12 cellular contexts compared by ENCODE assay signal in genomic region chr15:90860942-90861675, GRCh38. TPM values are rescaled to one million over a fixed set of nuclear protein-coding genes. Genes with fewer than 3 reads are reported as not detected.
DNase-seq lines count a peak whose midpoint lies in the region; ATAC-seq and TF ChIP-seq lines count a peak whose summit lies in the region.
"Had no signal": no experiment of that assay in that cellular context is flagged by ENCODE, and none has a peak within 500 bp of the region (broad histone marks: within the 10 kb centered on the region; RNA-seq: fewer than 3 reads in every experiment).

No MANE protein-coding gene starts in this region.

- ATAC-seq in HG02973 (IDR thresholded peaks at IDR 0.05; ENCODE audit: unreplicated experiment): no peak

- no peaks in the 10 kb centered on the region for H4K20me1 ChIP-seq in PC-9 (ENCODE audit: insufficient read depth)

- H3K27me3 ChIP-seq in PC-9 (ENCODE audit: insufficient read depth, low read depth): no peaks in the 10 kb centered on the region
- H3K27me3 ChIP-seq: vagina had no signal

- no TSS peak for BruUV-seq in PC-9 (replicated peaks; lab: Mats Ljungman, UMichigan)

- no peak for TF ChIP-seq CTCF in PC-9 (conservative IDR thresholded peaks at IDR 0.05)

- peaks cover 48% of the 10 kb centered on the region for H3F3A ChIP-seq in PC-9 (ENCODE audit: insufficient read depth, low read depth)

- peak; percentile 95 for DNase-seq in DMS53 (lab: John Stamatoyannopoulos, UW)
- peak; percentile 69 to 97 (median 81) for DNase-seq in NCI-H1417 (lab: John Stamatoyannopoulos, UW)
- DNase-seq in PC-9: peak in 1 of 2 experiments; percentile 94
- peak; percentile 13 for DNase-seq in fibroblast of peridontal ligament (ENCODE audit: extremely low read depth)
- DNase-seq in ureter (ENCODE audit: low spot score): no peak
- no peak for DNase-seq in GDM1 (lab: John Stamatoyannopoulos, UW)
- DNase-seq in NCI-H1694 treated with DMSO at 0.1 percent for 48 hours (lab: John Stamatoyannopoulos, UW): no peak
- DNase-seq: activated gamma-delta T cell, NCI-H2171 treated with DMSO at 0.1 percent for 48 hours had no signal

- H2AFZ ChIP-seq in PC-9: no peak overlapping the region

- H3K79me2 ChIP-seq in PC-9 (ENCODE audit: low read depth): no peaks in the 10 kb centered on the region

- H3K4me1 ChIP-seq in PC-9 (replicated peaks; ENCODE audit: insufficient read depth): peaks cover 66% of the 10 kb centered on the region
- H3K4me1 ChIP-seq: vagina had no signal

- no peak overlapping the region; the same call in 1 of the 2 replicates for H3K4me3 ChIP-seq in PC-9
- H3K4me3 ChIP-seq: smooth muscle cell, vagina had no signal

- no peaks in the 10 kb centered on the region for H3K9me2 ChIP-seq in PC-9 (ENCODE audit: insufficient read depth)

- CTCF ChIA-PET in PC-9 (lab: Charles Lee): no interaction called here

- H3K4me2 ChIP-seq in PC-9: peak overlapping the region; percentile 62
- H3K4me2 ChIP-seq: smooth muscle cell had no signal

- intact Hi-C loops in PC-9 (cut with micrococcal nuclease; ENCODE audit: unreplicated experiment): no loop called here

- no peaks in the 10 kb centered on the region for H3K36me3 ChIP-seq in PC-9 (ENCODE audit: low read depth)
- H3K36me3 ChIP-seq: vagina had no signal

- H3K27ac ChIP-seq in PC-9: peak overlapping the region; percentile 90
- H3K27ac ChIP-seq: vagina had no signal

- POLR2A ChIA-PET in PC-9 (lab: Charles Lee; ENCODE audit: unreplicated experiment): no interaction called here

- H3K9me3 ChIP-seq in PC-9 (ENCODE audit: insufficient read depth, low read depth): no peaks in the 10 kb centered on the region
- H3K9me3 ChIP-seq: vagina had no signal

RNA-seq across cellular contexts. Expression of gene FURIN, which starts 7.3 kb away (rescaled TPM):
- total RNA-seq in PC-9 (2021) (48.7 and 50.4 TPM in 2 replicates), ureter (41.3 TPM)

RNA-seq across cellular contexts. Expression of gene FES, which starts 23.2 kb away (rescaled TPM):
- total RNA-seq in PC-9 (2021) (2.1 and 3.8 TPM in 2 replicates), ureter (36.2 TPM)

RNA-seq across cellular contexts. Expression of gene MAN2A2, which starts 42.0 kb away (rescaled TPM):
- 26.4 and 27.1 TPM in 2 replicates for total RNA-seq in PC-9 (2021)
- total RNA-seq in ureter: 58.5 TPM

Comparison
In these comparisons a context has a peak if more than half of its experiments do, and no peak if none do; other contexts are left out.
1. DNase-seq: peak in DMS53 (single experiment), NCI-H1417 (3 of 3) and fibroblast of peridontal ligament (single experiment); none in ureter (single experiment), GDM1 (single experiment) and NCI-H1694 treated with DMSO at 0.1 percent for 48 hours (single experiment).